Comparison of ENCODE assay signal across 9 cellular contexts in genomic region chr5:173707392-173707791, GRCh38.
DNase-seq lines count a peak whose midpoint lies in the region; ATAC-seq, FAIRE-seq and TF ChIP-seq lines count a peak whose summit lies in the region.
"Had no signal": no experiment of that assay in that cellular context is flagged by ENCODE, and none has a peak within 500 bp of the region (broad histone marks: within the 10 kb centered on the region; RNA-seq: fewer than 3 reads in every experiment).

No MANE protein-coding gene starts in this region.

- peaks cover 4% of the 10 kb centered on the region for H3K9me3 Mint-ChIP-seq in stimulated activated memory B cell treated with anti-CD40 and anti-IgM and Interleukin-4, amounts not matched to agents 10 μg/mL and 1 μg/mL and 100 μg/mL, for 72 hours
- no peaks in the 10 kb centered on the region for H3K9me3 Mint-ChIP-seq in activated naive CD4-positive, alpha-beta T cell treated with anti-CD3 and anti-CD28 coated beads, Interleukin-2, amount 50 U/mL, for 72 hours

- peak overlapping the region; percentile 40 for H3K27ac Mint-ChIP-seq in stimulated activated memory B cell treated with anti-CD40 and anti-IgM and Interleukin-4, amounts not matched to agents 10 μg/mL and 1 μg/mL and 100 μg/mL, for 72 hours
- no peak overlapping the region for H3K27ac Mint-ChIP-seq in activated naive CD4-positive, alpha-beta T cell treated with anti-CD3 and anti-CD28 coated beads, Interleukin-2, amount 50 U/mL, for 72 hours

- peak; percentile 75 for FAIRE-seq in GM19239 (lab: Jason Lieb, UNC)
- FAIRE-seq: HepG2 had no signal

- H3K27me3 Mint-ChIP-seq in stimulated activated memory B cell treated with anti-CD40 and anti-IgM and Interleukin-4, amounts not matched to agents 10 μg/mL and 1 μg/mL and 100 μg/mL, for 72 hours, result no peaks in the 10 kb centered on the region

- H3K4me3 Mint-ChIP-seq in stimulated activated memory B cell treated with anti-CD40 and anti-IgM and Interleukin-4, amounts not matched to agents 10 μg/mL and 1 μg/mL and 100 μg/mL, for 72 hours, result no peak overlapping the region

- ATAC-seq in HG03378 (IDR thresholded peaks at IDR 0.05; ENCODE audit: unreplicated experiment) (peak; percentile 82), HG03469 (IDR thresholded peaks at IDR 0.05; ENCODE audit: unreplicated experiment) (no peak)
- peak; percentile 93 for ATAC-seq in stimulated activated memory B cell treated with anti-CD40 and anti-IgM and Interleukin-4, amounts not matched to agents 10 μg/mL and 1 μg/mL and 100 μg/mL, for 72 hours
- no peak for ATAC-seq in activated naive CD4-positive, alpha-beta T cell treated with anti-CD3 and anti-CD28 coated beads, Interleukin-2, amount 50 U/mL, for 72 hours
- ATAC-seq: HepG2 had no signal

- no peaks in the 10 kb centered on the region for H3K36me3 Mint-ChIP-seq in stimulated activated memory B cell treated with anti-CD40 and anti-IgM and Interleukin-4, amounts not matched to agents 10 μg/mL and 1 μg/mL and 100 μg/mL, for 72 hours
- no peaks in the 10 kb centered on the region for H3K36me3 Mint-ChIP-seq in activated naive CD4-positive, alpha-beta T cell treated with anti-CD3 and anti-CD28 coated beads, Interleukin-2, amount 50 U/mL, for 72 hours

- DNase-seq in GM19239 (ENCODE audit: insufficient read length, low spot score) (peak; percentile 48), choroid plexus epithelial cell (ENCODE audit: low read depth) (peak; percentile 72), DMS114 treated with DMSO at 0.1 percent for 48 hours (lab: John Stamatoyannopoulos, UW; ENCODE audit: unreplicated experiment) (no peak)
- no peak for DNase-seq in activated CD4-positive, CD25-positive, alpha-beta regulatory T cell (lab: John Stamatoyannopoulos, UW)
- no peak for DNase-seq in activated naive CD4-positive, alpha-beta T cell treated with anti-CD3 and anti-CD28 coated beads, Interleukin-2, amount 50 U/mL, for 72 hours (ENCODE audit: low spot score in 2 of 2)

- H3K4me3 ChIP-seq in choroid plexus epithelial cell (ENCODE audit: low read depth, low read length), result no peak overlapping the region

- peaks cover 34% of the 10 kb centered on the region for H3K4me1 Mint-ChIP-seq in stimulated activated memory B cell treated with anti-CD40 and anti-IgM and Interleukin-4, amounts not matched to agents 10 μg/mL and 1 μg/mL and 100 μg/mL, for 72 hours

- TF ChIP-seq CTCF in choroid plexus epithelial cell (conservative IDR thresholded peaks at IDR 0.05; ENCODE audit: low read depth, low read length), result no peak

Comparison
In these comparisons a context has a peak if more than half of its experiments do, and no peak if none do; other contexts are left out.
1. DNase-seq: peak in GM19239 (single experiment) and choroid plexus epithelial cell (single experiment); none in activated CD4-positive, CD25-positive, alpha-beta regulatory T cell (0 of 4), activated naive CD4-positive, alpha-beta T cell treated with anti-CD3 and anti-CD28 coated beads, Interleukin-2, amount 50 U/mL, for 72 hours (0 of 2) and DMS114 treated with DMSO at 0.1 percent for 48 hours (single experiment).
2. ATAC-seq: peak in HG03378 (single experiment) and stimulated activated memory B cell treated with anti-CD40 and anti-IgM and Interleukin-4, amounts not matched to agents 10 μg/mL and 1 μg/mL and 100 μg/mL, for 72 hours (single experiment); none in HG03469 (single experiment) and activated naive CD4-positive, alpha-beta T cell treated with anti-CD3 and anti-CD28 coated beads, Interleukin-2, amount 50 U/mL, for 72 hours (0 of 2).